ENCODE assay signal across 10 cellular contexts in the genomic region with DNA sequence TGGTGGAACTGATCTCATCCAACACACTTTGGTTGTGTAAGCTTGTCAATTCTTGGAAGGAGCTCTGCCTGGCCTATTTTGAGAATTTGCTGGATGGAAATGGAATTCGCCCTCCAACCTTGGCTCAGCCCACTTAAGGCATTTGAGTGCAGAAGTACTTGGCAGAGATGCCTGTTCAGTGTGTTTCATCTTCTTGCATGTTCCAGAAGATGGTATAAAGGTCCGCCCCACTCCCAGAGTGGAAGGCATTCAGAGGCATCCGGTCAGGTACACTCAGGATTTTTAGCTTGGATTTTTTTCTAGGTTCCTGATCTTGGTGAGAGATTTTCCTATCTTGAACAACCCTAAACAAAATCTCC.
DNase-seq lines count a peak whose midpoint lies in the region; ATAC-seq and TF ChIP-seq lines count a peak whose summit lies in the region.
"Had no signal": no experiment of that assay in that cellular context is flagged by ENCODE, and none has a peak within 500 bp of the region (broad histone marks: within the 10 kb centered on the region; RNA-seq: fewer than 3 reads in every experiment).

No MANE protein-coding gene starts in this region.

- H3K79me2 ChIP-seq in PC-9 (ENCODE audit: low read depth), result peaks cover 23% of the 10 kb centered on the region

- peak overlapping the region; percentile 68 for H3K4me2 ChIP-seq in PC-9

- in situ Hi-C loops in transverse colon (cut with MboI; ENCODE audit: low pct_ligation_motif_present in 1 of 4, low pct_unique_long_range_greater_than_20kb in 1 of 4, low sequenced_read_pairs in 3 of 4), result no loop called here

- H2AFZ ChIP-seq in PC-9, result no peak overlapping the region

- CTCF ChIA-PET in PC-9 (lab: Charles Lee), result no interaction called here

- no peaks in the 10 kb centered on the region for H3K9me3 ChIP-seq in PC-9 (ENCODE audit: insufficient read depth, low read depth)
- no peaks in the 10 kb centered on the region for H3K9me3 ChIP-seq in transverse colon
- H3K9me3 ChIP-seq: uterus had no signal

- intact Hi-C loops in PC-9 (cut with micrococcal nuclease; ENCODE audit: unreplicated experiment) (loop anchor here (2.0 kb wide), 2 partner anchors 52 to 82 kb away; no protein-coding TSS in a partner anchor), transverse colon (cut with DNase I; ENCODE audit: low total_unique reads) (no loop called here)

- no peak for ATAC-seq in GM19467 (IDR thresholded peaks at IDR 0.05; ENCODE audit: unreplicated experiment)

- H3K27me3 ChIP-seq in PC-9 (ENCODE audit: insufficient read depth, low read depth), result no peaks in the 10 kb centered on the region
- H3K27me3 ChIP-seq in transverse colon, result no peaks in the 10 kb centered on the region
- H3K27me3 ChIP-seq: uterus had no signal

- H3K27ac ChIP-seq in PC-9 (peak overlapping the region; percentile 93), epithelial cell of prostate (peak overlapping the region; percentile 92), transverse colon (peak overlapping the region; percentile 73 to 84 (median 82))

- TF ChIP-seq CTCF in PC-9 (conservative IDR thresholded peaks at IDR 0.05) (no peak), transverse colon (IDR thresholded peaks at IDR 0.05) (no peak)

- H3F3A ChIP-seq in PC-9 (ENCODE audit: insufficient read depth, low read depth), result peaks cover 49% of the 10 kb centered on the region

- no peak for TF ChIP-seq EP300 in transverse colon (IDR thresholded peaks at IDR 0.05; ENCODE audit: low read depth)

- POLR2A ChIA-PET in PC-9 (lab: Charles Lee; ENCODE audit: unreplicated experiment), result interaction anchor here (0.5 to 1.1 kb wide), 3 partner anchors 23 to 249 kb away, joined by 3 to 7 read pairs (median 3); partner anchors contain the start of gene VAPA

- H3K36me3 ChIP-seq in PC-9 (ENCODE audit: low read depth), result no peaks in the 10 kb centered on the region
- no peaks in the 10 kb centered on the region for H3K36me3 ChIP-seq in transverse colon
- H3K36me3 ChIP-seq: uterus had no signal

- no peaks in the 10 kb centered on the region for H3K9me2 ChIP-seq in PC-9 (ENCODE audit: insufficient read depth)

- no peak for TF ChIP-seq POLR2A in transverse colon (IDR thresholded peaks at IDR 0.05)

- no TSS peak for BruUV-seq in PC-9 (replicated peaks; lab: Mats Ljungman, UMichigan)

- 80 to 82% methylated on average over 2 to 3 of the region's 3 CpGs for WGBS in transverse colon (ENCODE audit: low coverage in 1 of 2), 2 donors

- no peaks in the 10 kb centered on the region for H4K20me1 ChIP-seq in PC-9 (ENCODE audit: insufficient read depth)

- H3K4me1 ChIP-seq in PC-9 (replicated peaks; ENCODE audit: insufficient read depth) (peaks cover 59% of the 10 kb centered on the region), transverse colon (peaks cover 20 to 46% (median 34%) of the 10 kb centered on the region in 4 donors)

- DNase-seq in PC-9 (no peak), epithelial cell of prostate (ENCODE audit: low read depth, low spot score) (no peak), mucosa of gallbladder (ENCODE audit: low spot score) (peak; percentile 54), transverse colon (no peak), NOMO-1 treated with DMSO at 0.1 percent for 48 hours (lab: John Stamatoyannopoulos, UW; ENCODE audit: unreplicated experiment) (no peak), NCI-H69 (lab: John Stamatoyannopoulos, UW) (no peak)
- DNase-seq: GOT3, MM.1S, uterus had no signal

- H3K4me3 ChIP-seq in PC-9 (no peak overlapping the region), transverse colon (no peak overlapping the region)
- H3K4me3 ChIP-seq: uterus had no signal
